In the genomic region with DNA sequence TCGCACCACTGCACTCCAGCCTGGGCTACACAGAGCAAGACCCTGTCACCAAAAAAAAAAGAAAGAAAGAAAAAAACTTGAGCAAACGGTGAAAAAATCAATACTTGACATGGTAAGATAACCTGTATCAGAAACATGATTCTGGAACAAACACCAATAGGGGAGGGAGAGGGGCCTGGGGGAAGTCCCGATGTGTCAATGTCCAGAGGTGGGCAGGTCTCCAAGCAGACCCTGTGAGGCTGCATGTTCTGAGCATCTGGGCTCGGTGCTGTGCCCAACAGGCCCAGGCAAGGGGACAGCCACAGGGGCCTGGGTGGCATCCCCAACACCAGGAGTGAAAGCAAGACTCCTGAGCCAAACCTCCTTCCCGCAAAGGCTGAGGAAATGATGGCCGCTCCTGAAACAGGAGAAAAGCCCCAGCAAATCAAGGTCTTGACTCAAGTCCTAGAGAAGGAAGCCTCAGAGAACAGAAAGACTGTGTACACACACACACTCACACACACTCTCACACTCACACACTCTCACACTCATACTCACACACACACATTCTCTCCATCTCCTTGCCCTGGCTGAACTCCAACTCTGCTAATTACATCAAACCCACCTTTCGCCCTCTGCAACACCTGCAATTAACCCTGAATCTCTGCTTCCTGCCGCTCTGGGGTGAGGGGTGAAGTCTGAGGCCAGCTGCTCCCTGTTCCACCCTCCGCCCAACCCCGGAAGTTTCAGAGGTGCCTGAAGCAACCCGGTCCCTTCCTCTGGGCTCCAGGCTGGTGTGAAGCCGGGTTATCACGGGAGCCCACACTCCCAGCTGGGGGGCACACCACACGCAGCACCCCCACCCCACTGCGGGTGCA, we compare ENCODE assay signal across 8 cellular contexts. TPM values are rescaled to one million over a fixed set of nuclear protein-coding genes. Genes with fewer than 3 reads are reported as not detected.
A peak's percentile ranks its signal among the peaks of the same experiment; 100 is the strongest.
DNase-seq lines count a peak whose midpoint lies in the region; ATAC-seq and TF ChIP-seq lines count a peak whose summit lies in the region.

No MANE protein-coding gene starts in this region.

- H3K27ac Mint-ChIP-seq in T-cell = peak overlapping the region; percentile 91 to 92

- POLR2A ChIA-PET in T-cell (lab: Charles Lee) = interaction anchor here (0.5 to 1.5 kb wide), 7 partner anchors 10 to 118 kb away, joined by 3 to 5 read pairs (median 4); no protein-coding TSS in a partner anchor

- no peaks in the 10 kb centered on the region for H3K9me3 Mint-ChIP-seq in T-cell

- DNase-seq in AML-193 (lab: John Stamatoyannopoulos, UW) (peak; percentile 36 to 38), T-cell (peak in 33 of 34 experiments; percentile 44 to 75 (median 61)), amygdala (lab: John Stamatoyannopoulos, UW) (no peak), NCI-H345 treated with DMSO at 0.1 percent for 48 hours (lab: John Stamatoyannopoulos, UW; ENCODE audit: unreplicated experiment) (no peak)
- peak; percentile 25 for DNase-seq in effector CD8-positive, alpha-beta T cell (lab: John Stamatoyannopoulos, UW)
- peak; percentile 79 for DNase-seq in stimulated activated CD4-positive, alpha-beta T cell treated with anti-CD3 and anti-CD28 coated beads, Interleukin-15, amount 100 ng/mL, for 24 hours

- peaks cover 5% of the 10 kb centered on the region for H3K36me3 Mint-ChIP-seq in T-cell

- ATAC-seq in HG03342 (IDR thresholded peaks at IDR 0.05; ENCODE audit: unreplicated experiment) (peak; percentile 65), T-cell (replicated peaks in 1 of 4) (peak; percentile 69 to 81 (median 77))

- TF ChIP-seq POLR2A in GM19193 (IDR thresholded peaks at IDR 0.05; ENCODE audit: extremely low read depth, insufficient read depth, insufficient read length) = peak; percentile 46

- peaks cover 96 to 99% (median 96%) of the 10 kb centered on the region in 3 donors for H3K4me1 Mint-ChIP-seq in T-cell

- CTCF ChIA-PET in T-cell (lab: Charles Lee) = interaction anchor here in 1 of 2 donors (0.7 to 4.4 kb wide), 9 partner anchors 9 to 220 kb away, joined by 3 to 15 read pairs (median 4); no protein-coding TSS in a partner anchor

- no peaks in the 10 kb centered on the region for H3K27me3 Mint-ChIP-seq in T-cell

- H3K4me3 Mint-ChIP-seq in T-cell = peak overlapping the region; percentile 71 to 98 (median 98)

RNA-seq across cellular contexts. Expression of a gene that starts 20.4 kb away (rescaled TPM):
- 100 to 1,000 TPM; 260 to 368 (median 275) TPM for total RNA-seq in T-cell

Comparison
In these comparisons a context has a peak if more than half of its experiments do, and no peak if none do; other contexts are left out.
1. DNase-seq: peak in AML-193 (2 of 2), T-cell (33 of 34), effector CD8-positive, alpha-beta T cell (single experiment) and stimulated activated CD4-positive, alpha-beta T cell treated with anti-CD3 and anti-CD28 coated beads, Interleukin-15, amount 100 ng/mL, for 24 hours (single experiment); none in amygdala (0 of 56) and NCI-H345 treated with DMSO at 0.1 percent for 48 hours (single experiment).